Comparison of ENCODE assay signal across 8 cellular contexts in genomic region chr7:107167483-107168232, GRCh38. TPM values are rescaled to one million over a fixed set of nuclear protein-coding genes. Genes with fewer than 3 reads are reported as not detected.
DNase-seq lines count a peak whose midpoint lies in the region; ATAC-seq, FAIRE-seq and TF ChIP-seq lines count a peak whose summit lies in the region.

No MANE protein-coding gene starts in this region.

- CTCF ChIA-PET in A549 (lab: Yijun Ruan, JAX) = interaction anchor here (0.6 to 2.6 kb wide), 9 partner anchors 11 to 667 kb away, joined by 3 to 14 read pairs (median 5); no protein-coding TSS in a partner anchor
- CTCF ChIA-PET in WTC11 (lab: Charles Lee) = interaction anchor here (0.6 to 3.5 kb wide), 16 partner anchors 18 to 991 kb away, joined by 3 to 29 read pairs (median 4); no protein-coding TSS in a partner anchor

- no peaks in the 10 kb centered on the region for H3K9me3 Mint-ChIP-seq in WTC11
- H3K9me3 Mint-ChIP-seq in effector memory CD8-positive, alpha-beta T cell = no peaks in the 10 kb centered on the region
- no peaks in the 10 kb centered on the region for H3K9me3 Mint-ChIP-seq in stimulated activated naive B cell treated with anti-CD40 and anti-IgM and Interleukin-4, amounts not matched to agents 10 μg/mL and 1 μg/mL and 100 μg/mL, for 72 hours

- TF ChIP-seq POLR2A in A549 (IDR thresholded peaks at IDR 0.05; ENCODE audit: low read length) (no peak), GM12891 (IDR thresholded peaks at IDR 0.05; ENCODE audit: low read depth, low read length) (no peak)

- no peaks in the 10 kb centered on the region for H3K27me3 Mint-ChIP-seq in WTC11 (ENCODE audit: low read depth)
- H3K27me3 Mint-ChIP-seq in effector memory CD8-positive, alpha-beta T cell = peaks cover 6 to 18% of the 10 kb centered on the region in 2 donors
- peaks cover 0 to 5% of the 10 kb centered on the region in 2 donors for H3K27me3 Mint-ChIP-seq in stimulated activated naive B cell treated with anti-CD40 and anti-IgM and Interleukin-4, amounts not matched to agents 10 μg/mL and 1 μg/mL and 100 μg/mL, for 72 hours

- H3K4me3 Mint-ChIP-seq in WTC11 = peak overlapping the region; percentile 94
- peak overlapping the region; percentile 95 to 97 for H3K4me3 Mint-ChIP-seq in effector memory CD8-positive, alpha-beta T cell
- H3K4me3 Mint-ChIP-seq in stimulated activated naive B cell treated with anti-CD40 and anti-IgM and Interleukin-4, amounts not matched to agents 10 μg/mL and 1 μg/mL and 100 μg/mL, for 72 hours = peak overlapping the region; percentile 87 to 91

- ATAC-seq in A549 = peak; percentile 48 to 52
- ATAC-seq in WTC11 = no peak
- peak; percentile 17 for ATAC-seq in effector memory CD8-positive, alpha-beta T cell (replicated peaks)
- peak; percentile 0 for ATAC-seq in stimulated activated naive B cell treated with anti-CD40 and anti-IgM and Interleukin-4, amounts not matched to agents 10 μg/mL and 1 μg/mL and 100 μg/mL, for 72 hours (replicated peaks)
- ATAC-seq in HG03342 (IDR thresholded peaks at IDR 0.05; ENCODE audit: unreplicated experiment) = no peak

- peaks cover under 1% of the 10 kb centered on the region; the same call in 1 of the 2 replicates for H3K36me3 Mint-ChIP-seq in WTC11
- peaks cover 51% of the 10 kb centered on the region for H3K36me3 Mint-ChIP-seq in effector memory CD8-positive, alpha-beta T cell (ENCODE audit: insufficient read depth)
- peaks cover 0 to 7% of the 10 kb centered on the region in 2 donors for H3K36me3 Mint-ChIP-seq in stimulated activated naive B cell treated with anti-CD40 and anti-IgM and Interleukin-4, amounts not matched to agents 10 μg/mL and 1 μg/mL and 100 μg/mL, for 72 hours

- FAIRE-seq in A549 (lab: Jason Lieb, UNC) (peak; percentile 79), GM12891 (lab: Jason Lieb, UNC) (peak; percentile 68)

- H3K4me1 ChIP-seq in A549 = peaks cover 20% of the 10 kb centered on the region; the same call in 2 of the 3 replicates

- peak overlapping the region; percentile 58 for H3K4me3 ChIP-seq in A549

- H3K9me3 ChIP-seq in A549 = no peaks in the 10 kb centered on the region

- peak overlapping the region; percentile 84 for H3K4me2 ChIP-seq in A549

- WGBS in A549 (ENCODE audit: missing lambda C conversion rate) = under 1% methylated on average over 15 of the region's 15 CpGs

- POLR2A ChIA-PET in A549 (lab: Yijun Ruan, JAX) (interaction anchor here (0.7 to 2.9 kb wide), 12 partner anchors 9 to 883 kb away, joined by 3 to 28 read pairs (median 5); partner anchors contain the start of genes CBLL1, COG5, DUS4L and NAMPT), WTC11 (lab: Charles Lee) (interaction anchor here (0.6 to 1.6 kb wide), 7 partner anchors 12 to 883 kb away, joined by 3 to 8 read pairs (median 4); partner anchors contain the start of genes CBLL1 and NAMPT)

- peak; percentile 84 to 86 for DNase-seq in A549 (ENCODE audit: low read depth in 1 of 2, low spot score in 1 of 2)
- DNase-seq in GM12891 (ENCODE audit: insufficient read length, low spot score) = no peak
- DNase-seq in NCI-H345 (lab: John Stamatoyannopoulos, UW) = peak; percentile 31
- DNase-seq in WTC11 (ENCODE audit: low spot score) = no peak
- DNase-seq in effector memory CD8-positive, alpha-beta T cell = peak in 2 of 3 experiments; percentile 15 to 27
- peak; percentile 85 for DNase-seq in medulla oblongata (ENCODE audit: extremely low spot score)
- DNase-seq in stimulated activated naive B cell treated with anti-CD40 and anti-IgM and Interleukin-4, amounts not matched to agents 10 μg/mL and 1 μg/mL and 100 μg/mL, for 72 hours = no peak

- H3K4me1 Mint-ChIP-seq in WTC11 = peaks cover 34% of the 10 kb centered on the region
- peaks cover 26 to 27% of the 10 kb centered on the region in 2 donors for H3K4me1 Mint-ChIP-seq in effector memory CD8-positive, alpha-beta T cell (ENCODE audit: low read depth in 2 of 2)
- H3K4me1 Mint-ChIP-seq in stimulated activated naive B cell treated with anti-CD40 and anti-IgM and Interleukin-4, amounts not matched to agents 10 μg/mL and 1 μg/mL and 100 μg/mL, for 72 hours = peaks cover 3 to 19% of the 10 kb centered on the region in 2 donors

- TF ChIP-seq CTCF in A549 (IDR thresholded peaks at IDR 0.05) (peak; percentile 38), WTC11 (IDR thresholded peaks at IDR 0.05) (no peak)

- H3K27ac ChIP-seq in A549 = peak overlapping the region; percentile 77 to 83

- no peak for TF ChIP-seq EP300 in A549 (IDR thresholded peaks at IDR 0.05)

- peak overlapping the region; percentile 100 for H3K27ac Mint-ChIP-seq in WTC11
- H3K27ac Mint-ChIP-seq in effector memory CD8-positive, alpha-beta T cell = peak overlapping the region; percentile 99
- peak overlapping the region; percentile 98 for H3K27ac Mint-ChIP-seq in stimulated activated naive B cell treated with anti-CD40 and anti-IgM and Interleukin-4, amounts not matched to agents 10 μg/mL and 1 μg/mL and 100 μg/mL, for 72 hours

- TF ChIP-seq RAD21 in A549 (conservative IDR thresholded peaks at IDR 0.05 in 1 of 2, IDR thresholded peaks at IDR 0.05 in 1 of 2) = peak; percentile 9 to 22; a peak in 1 of 5 replicates

TF ChIP-seq in A549, 52 proteins besides CTCF, POLR2A, EP300 and RAD21 (continues in another document):
- no peak for TF ChIP-seq MYC (IDR thresholded peaks at IDR 0.05; ENCODE audit: borderline replicate concordance, low read length)
- no peak for TF ChIP-seq PHF8 (IDR thresholded peaks at IDR 0.05; ENCODE audit: borderline replicate concordance, low read depth)
- TF ChIP-seq CHD2 (IDR thresholded peaks at IDR 0.05; ENCODE audit: low read length, partially characterized antibody) = peak; percentile 22
- no peak for TF ChIP-seq SMC3 (IDR thresholded peaks at IDR 0.05)
- no peak for TF ChIP-seq HOXA7 (CRISPR knock-in tag; IDR thresholded peaks at IDR 0.05)

TF ChIP-seq in GM12891, 5 proteins besides CTCF, POLR2A, EP300 and RAD21:
- TF ChIP-seq TAF1 (IDR thresholded peaks at IDR 0.05; ENCODE audit: low read depth, low read length) = no peak
- no peak for TF ChIP-seq SPI1 (IDR thresholded peaks at IDR 0.05; ENCODE audit: low read depth, low read length)
- TF ChIP-seq POU2F2 (IDR thresholded peaks at IDR 0.05; ENCODE audit: low read depth, low read length) = no peak
- no peak for TF ChIP-seq PAX5 (IDR thresholded peaks at IDR 0.05; ENCODE audit: insufficient read depth, low read length, severe bottlenecking)
- no peak for TF ChIP-seq POLR2AphosphoS5 (IDR thresholded peaks at IDR 0.05; ENCODE audit: low read depth, low read length)

TF ChIP-seq in WTC11, 78 proteins besides CTCF, POLR2A, EP300 and RAD21 (continues in another document):
- TF ChIP-seq TEAD4 (CRISPR knock-in tag; IDR thresholded peaks at IDR 0.05) (no peak), ZNF232 (CRISPR knock-in tag; IDR thresholded peaks at IDR 0.05) (no peak), SMAD4 (CRISPR knock-in tag; IDR thresholded peaks at IDR 0.05) (no peak), EMX1 (CRISPR knock-in tag; IDR thresholded peaks at IDR 0.05) (no peak), SP1 (CRISPR knock-in tag; conservative IDR thresholded peaks at IDR 0.05) (no peak), FOXK1 (CRISPR knock-in tag; IDR thresholded peaks at IDR 0.05) (no peak), RELA (CRISPR knock-in tag; IDR thresholded peaks at IDR 0.05; ENCODE audit: borderline replicate concordance) (no peak), ARID4B (CRISPR knock-in tag; IDR thresholded peaks at IDR 0.05; ENCODE audit: borderline replicate concordance) (no peak), MYBL2 (CRISPR knock-in tag; IDR thresholded peaks at IDR 0.05) (no peak), OVOL2 (CRISPR knock-in tag; IDR thresholded peaks at IDR 0.05; ENCODE audit: borderline replicate concordance) (no peak)
- TF ChIP-seq, protein P1, sequence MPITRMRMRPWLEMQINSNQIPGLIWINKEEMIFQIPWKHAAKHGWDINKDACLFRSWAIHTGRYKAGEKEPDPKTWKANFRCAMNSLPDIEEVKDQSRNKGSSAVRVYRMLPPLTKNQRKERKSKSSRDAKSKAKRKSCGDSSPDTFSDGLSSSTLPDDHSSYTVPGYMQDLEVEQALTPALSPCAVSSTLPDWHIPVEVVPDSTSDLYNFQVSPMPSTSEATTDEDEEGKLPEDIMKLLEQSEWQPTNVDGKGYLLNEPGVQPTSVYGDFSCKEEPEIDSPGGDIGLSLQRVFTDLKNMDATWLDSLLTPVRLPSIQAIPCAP (CRISPR knock-in tag; IDR thresholded peaks at IDR 0.05) = no peak

RNA-seq across cellular contexts. Expression of gene HBP1, which starts 1.1 kb away (rescaled TPM):
- polyA plus RNA-seq in A549 (2011; rRNA removed) = 52.4 and 60.1 TPM in 2 replicates
- polyA plus RNA-seq in A549 (2012; cell fraction: cytosol; rRNA removed) = 7.5 and 10.3 TPM in 2 replicates
- 11.1 and 20.2 TPM in 2 replicates for polyA plus RNA-seq in A549 (2012; cell fraction: nucleus; rRNA removed)
- 20.1 to 30.4 TPM (median 28.9 TPM) in 3 replicates for polyA plus RNA-seq in A549 (2017; fragmentation: RNase III; extraction: RNeasy Plus Mini Kit Qiagen cat#74134 plus additional on column Dnase treatment)
- polyA minus RNA-seq in A549 (2011; rRNA and poly(A)+ RNA removed) = 36.2 and 36.6 TPM in 2 replicates
- 9.1 TPM for polyA plus RNA-seq in GM12891 (2012; ENCODE audit: low read depth, missing spikeins)
- total RNA-seq in WTC11 (2021) = 27.0 to 31.0 TPM (median 29.2 TPM) in 3 replicates

Comparison
In these comparisons a context has a peak if more than half of its experiments do, and no peak if none do; other contexts are left out.
1. ATAC-seq: peak in A549 (2 of 2), effector memory CD8-positive, alpha-beta T cell (single experiment) and stimulated activated naive B cell treated with anti-CD40 and anti-IgM and Interleukin-4, amounts not matched to agents 10 μg/mL and 1 μg/mL and 100 μg/mL, for 72 hours (2 of 2); none in WTC11 (single experiment) and HG03342 (single experiment).
2. DNase-seq: peak in A549 (2 of 2), NCI-H345 (single experiment), effector memory CD8-positive, alpha-beta T cell (2 of 3) and medulla oblongata (single experiment); none in GM12891 (single experiment), WTC11 (single experiment) and stimulated activated naive B cell treated with anti-CD40 and anti-IgM and Interleukin-4, amounts not matched to agents 10 μg/mL and 1 μg/mL and 100 μg/mL, for 72 hours (single experiment).
3. Of the 8 proteins assayed by ChIP-seq in both WTC11 and A549: peak only in WTC11: none; only in A549: CTCF; in both: none; in neither: 6; mixed calls (peak in some experiments, not most) for 1.
4. Peak in every context shown above with its lines, with median percentiles within 50 percentile points of each other: H3K27ac Mint-ChIP-seq and H3K4me3 Mint-ChIP-seq.